ENCODE assay signal across 1 cellular context in genomic region chr11:78277314-78277994, GRCh38.
TF ChIP-seq lines count a peak whose summit lies in the region.

No MANE protein-coding gene starts in this region.

TF ChIP-seq in HepG2, 621 proteins besides CTCF, POLR2A, EP300 and RAD21 (continued from another document):
- TF ChIP-seq ZNF609 (CRISPR knock-in tag; IDR thresholded peaks at IDR 0.05; ENCODE audit: borderline replicate concordance): no peak
- peak; percentile 74 for TF ChIP-seq ZNF7 (CRISPR knock-in tag; IDR thresholded peaks at IDR 0.05)
- no peak for TF ChIP-seq ZNF781 (CRISPR knock-in tag; IDR thresholded peaks at IDR 0.05; ENCODE audit: borderline replicate concordance, not compliant biosample characterization)
- TF ChIP-seq TMF1 (CRISPR knock-in tag; IDR thresholded peaks at IDR 0.05; ENCODE audit: low read depth): no peak
- TF ChIP-seq THAP7 (CRISPR knock-in tag; IDR thresholded peaks at IDR 0.05): no peak
- TF ChIP-seq HNF4A (CRISPR knock-in tag; IDR thresholded peaks at IDR 0.05): peak; percentile 43
- no peak for TF ChIP-seq SPEN (CRISPR knock-in tag; IDR thresholded peaks at IDR 0.05; ENCODE audit: low read depth)
- 0 out of 2 replicates have a peak, but pooled peaks have one; percentile 23 for TF ChIP-seq KDM2A (CRISPR knock-in tag; IDR thresholded peaks at IDR 0.05; ENCODE audit: borderline replicate concordance, low read depth)
- no peak for TF ChIP-seq CREBL2 (CRISPR knock-in tag; IDR thresholded peaks at IDR 0.05; ENCODE audit: borderline replicate concordance)
- TF ChIP-seq ZNF558 (CRISPR knock-in tag; IDR thresholded peaks at IDR 0.05; ENCODE audit: borderline replicate concordance): no peak
- TF ChIP-seq SAFB2 (CRISPR knock-in tag; IDR thresholded peaks at IDR 0.05; ENCODE audit: borderline replicate concordance, low read depth): no peak
- TF ChIP-seq SUZ12 (IDR thresholded peaks at IDR 0.05; ENCODE audit: low read depth, low read length): no peak
